Comparison of ENCODE assay signal across 18 cellular contexts in genomic region chr17:67637901-67638641, GRCh38.
A peak's percentile ranks its signal among the peaks of the same experiment; 100 is the strongest.
DNase-seq lines count a peak whose midpoint lies in the region; ATAC-seq and TF ChIP-seq lines count a peak whose summit lies in the region.
"Had no signal": no experiment of that assay in that cellular context is flagged by ENCODE, and none has a peak within 500 bp of the region (broad histone marks: within the 10 kb centered on the region; RNA-seq: fewer than 3 reads in every experiment).

No MANE protein-coding gene starts in this region.

- H3K27ac ChIP-seq in prostate gland (peak overlapping the region; percentile 78 to 83), tibial artery (no peak overlapping the region), coronary artery (no peak overlapping the region)

- H3K4me1 Mint-ChIP-seq in T-cell = peaks cover 0 to 7% (median 6%) of the 10 kb centered on the region in 3 donors

- CTCF ChIA-PET in T-cell (lab: Charles Lee) = no interaction called here

- peaks cover 22% of the 10 kb centered on the region for H3K4me1 ChIP-seq in prostate gland (replicated peaks)
- H3K4me1 ChIP-seq in tibial artery = peaks cover 0 to 5% (median 0%) of the 10 kb centered on the region in 4 donors

- TF ChIP-seq CTCF in prostate gland (IDR thresholded peaks at IDR 0.05) = peak in 2 of 4 experiments; percentile 18 to 33
- TF ChIP-seq CTCF in tibial artery (IDR thresholded peaks at IDR 0.05) = no peak
- TF ChIP-seq CTCF in coronary artery (IDR thresholded peaks at IDR 0.05) = no peak

- ATAC-seq in T-cell (replicated peaks in 1 of 4) (no peak), HG02588 (IDR thresholded peaks at IDR 0.05; ENCODE audit: unreplicated experiment) (no peak)
- ATAC-seq: K562 had no signal

- WGBS in prostate gland = 46% methylated on average over 8 of the region's 8 CpGs

- H3K4me3 ChIP-seq in prostate gland = no peak overlapping the region
- H3K4me3 ChIP-seq in tibial artery = no peak overlapping the region
- no peak overlapping the region for H3K4me3 ChIP-seq in coronary artery
- H3K4me3 ChIP-seq: HAP-1, K562 had no signal

- H3K27me3 ChIP-seq in prostate gland (replicated peaks; ENCODE audit: insufficient read depth) = no peaks in the 10 kb centered on the region
- H3K27me3 ChIP-seq in tibial artery = no peaks in the 10 kb centered on the region

- DNase-seq in G401 (ENCODE audit: low spot score) = peak; percentile 33
- no peak for DNase-seq in T-cell
- peak; percentile 27 for DNase-seq in glomerular visceral epithelial cell (ENCODE audit: extremely low spot score)
- DNase-seq in prostate gland (ENCODE audit: low spot score) = peak; percentile 96
- no peak for DNase-seq in tibial artery
- no peak for DNase-seq in NCI-H2227 (lab: John Stamatoyannopoulos, UW; ENCODE audit: unreplicated experiment)
- no peak for DNase-seq in coronary artery (ENCODE audit: low spot score)
- DNase-seq: activated CD8-positive, alpha-beta memory T cell treated with anti-CD3 and anti-CD28 coated beads, Interleukin-2, amount 50 U/mL, for 48 hours; central memory CD4-positive, alpha-beta T cell; DMS153; left cardiac atrium; NCI-H1436; NCI-H526 treated with DMSO at 0.1 percent for 48 hours; stimulated activated CD4-positive, alpha-beta T cell treated with anti-CD3 and anti-CD28 coated beads, Interleukin-4, amount 100 ng/mL, for 4 hours had no signal

- no peak for TF ChIP-seq POLR2A in prostate gland (IDR thresholded peaks at IDR 0.05)

- H3K9me3 ChIP-seq in prostate gland (no peaks in the 10 kb centered on the region), tibial artery (no peaks in the 10 kb centered on the region)
- H3K9me3 ChIP-seq: HAP-1 had no signal

- in situ Hi-C loops in G401 (cut with HindIII; ENCODE audit: low sequenced_read_pairs) = no loop called here

- peaks cover 35% of the 10 kb centered on the region for H3K36me3 Mint-ChIP-seq in T-cell

- H3K36me3 ChIP-seq in prostate gland (no peaks in the 10 kb centered on the region), tibial artery (peaks cover 0 to 3% (median 0%) of the 10 kb centered on the region in 3 donors)
- H3K36me3 ChIP-seq: HAP-1 had no signal

- intact Hi-C loops in prostate gland (cut with DNase I) (no loop called here), tibial artery (cut with DNase I; ENCODE audit: low total_unique reads) (no loop called here)

- no peaks in the 10 kb centered on the region for H3K9me3 Mint-ChIP-seq in T-cell
- H3K9me3 Mint-ChIP-seq: activated naive CD4-positive, alpha-beta T cell treated with anti-CD3 and anti-CD28 coated beads, Interleukin-2, amount 50 U/mL, for 24 hours had no signal

- H3K27me3 Mint-ChIP-seq in T-cell = no peaks in the 10 kb centered on the region
- H3K27me3 Mint-ChIP-seq: activated naive CD4-positive, alpha-beta T cell treated with anti-CD3 and anti-CD28 coated beads, Interleukin-2, amount 50 U/mL, for 24 hours had no signal

- H3K4me3 Mint-ChIP-seq in T-cell = no peak overlapping the region
- H3K4me3 Mint-ChIP-seq: activated naive CD4-positive, alpha-beta T cell treated with anti-CD3 and anti-CD28 coated beads, Interleukin-2, amount 50 U/mL, for 24 hours had no signal

- POLR2A ChIA-PET in T-cell (lab: Charles Lee) = no interaction called here

- H3K27ac Mint-ChIP-seq in T-cell = peak overlapping the region; percentile 34 to 49

Comparison
In these comparisons a context has a peak if more than half of its experiments do, and no peak if none do; other contexts are left out.
1. DNase-seq: peak in G401 (single experiment), glomerular visceral epithelial cell (single experiment) and prostate gland (single experiment); none in T-cell (0 of 34), tibial artery (0 of 2), NCI-H2227 (single experiment) and coronary artery (single experiment).
2. H3K27ac ChIP-seq: peak in prostate gland (2 of 2); none in tibial artery (0 of 2) and coronary artery (0 of 2).